In genomic region chr14:24150567-24150966, GRCh38 we compare ENCODE assay signal across 20 cellular contexts. TPM values are rescaled to one million over a fixed set of nuclear protein-coding genes. Genes with fewer than 3 reads are reported as not detected.
DNase-seq lines count a peak whose midpoint lies in the region; ATAC-seq, FAIRE-seq and TF ChIP-seq lines count a peak whose summit lies in the region.
"Had no signal": no experiment of that assay in that cellular context is flagged by ENCODE, and none has a peak within 500 bp of the region (broad histone marks: within the 10 kb centered on the region; RNA-seq: fewer than 3 reads in every experiment).

No MANE protein-coding gene starts in this region.

- no peaks in the 10 kb centered on the region for H3K27me3 Mint-ChIP-seq in activated CD4-positive, alpha-beta T cell treated with anti-CD3 and anti-CD28 coated beads, Interleukin-2, amount 10 ng/mL, durations not matched to agents 7 days and 5 days
- no peaks in the 10 kb centered on the region for H3K27me3 Mint-ChIP-seq in activated CD4-positive, alpha-beta T cell treated with anti-CD3 and anti-CD28 coated beads for 36 hours
- no peaks in the 10 kb centered on the region for H3K27me3 Mint-ChIP-seq in CD4-positive, alpha-beta memory T cell
- H3K27me3 Mint-ChIP-seq in astrocyte (ENCODE audit: low read depth, unreplicated experiment) (no peaks in the 10 kb centered on the region), neural crest cell (ENCODE audit: low read depth) (no peaks in the 10 kb centered on the region)

- POLR2A ChIA-PET in activated CD4-positive, alpha-beta T cell treated with anti-CD3 and anti-CD28 coated beads, Interleukin-2, amount 10 ng/mL, durations not matched to agents 7 days and 5 days (lab: Charles Lee), result interaction anchor here (0.5 kb wide), 1 partner anchor 9 kb away, joined by 4 read pairs; no protein-coding TSS in a partner anchor
- POLR2A ChIA-PET in activated CD4-positive, alpha-beta T cell treated with anti-CD3 and anti-CD28 coated beads for 36 hours (lab: Charles Lee), result no interaction called here
- POLR2A ChIA-PET in CD4-positive, alpha-beta memory T cell (lab: Charles Lee; ENCODE audit: partially characterized antibody), result interaction anchor here (0.5 to 9.5 kb wide), 10 partner anchors 8 to 66 kb away, joined by 4 to 162 read pairs (median 5); partner anchors contain the start of genes DCAF11, EMC9, IPO4 and IRF9

- DNase-seq in activated CD4-positive, alpha-beta T cell treated with anti-CD3 and anti-CD28 coated beads, Interleukin-2, amount 10 ng/mL, durations not matched to agents 7 days and 5 days, result no peak
- no peak for DNase-seq in activated CD4-positive, alpha-beta T cell treated with anti-CD3 and anti-CD28 coated beads for 36 hours
- DNase-seq in CD4-positive, alpha-beta memory T cell, result no peak
- DNase-seq in astrocyte (ENCODE audit: low read depth) (no peak), neural crest cell (ENCODE audit: low read depth, low spot score) (no peak), NCI-H128 (lab: John Stamatoyannopoulos, UW; ENCODE audit: unreplicated experiment) (no peak)
- DNase-seq: GDM1, HCEC 1CT, MV-4-11, NCI-H1417 treated with DMSO at 0.1 percent for 48 hours, NCI-H2029, NCI-H2171 treated with DMSO at 0.1 percent for 48 hours, NCI-H446 treated with DMSO at 0.1 percent for 48 hours, NCI-H748 treated with DMSO at 0.1 percent for 48 hours, RPMI8226 had no signal

- H3K36me3 ChIP-seq in CD4-positive, alpha-beta memory T cell (ENCODE audit: insufficient read depth, low read length), result peaks cover 43% of the 10 kb centered on the region
- peaks cover 38% of the 10 kb centered on the region for H3K36me3 ChIP-seq in astrocyte (ENCODE audit: insufficient read depth, low read length)

- H3K27ac Mint-ChIP-seq in activated CD4-positive, alpha-beta T cell treated with anti-CD3 and anti-CD28 coated beads, Interleukin-2, amount 10 ng/mL, durations not matched to agents 7 days and 5 days, result peak overlapping the region; percentile 66
- H3K27ac Mint-ChIP-seq in activated CD4-positive, alpha-beta T cell treated with anti-CD3 and anti-CD28 coated beads for 36 hours, result no peak overlapping the region
- peak overlapping the region in 6 of 7 donors; percentile 15 to 74 (median 40) for H3K27ac Mint-ChIP-seq in CD4-positive, alpha-beta memory T cell
- H3K27ac Mint-ChIP-seq in astrocyte (ENCODE audit: unreplicated experiment) (no peak overlapping the region), neural crest cell (ENCODE audit: unreplicated experiment) (no peak overlapping the region)

- H3K4me1 ChIP-seq in CD4-positive, alpha-beta memory T cell (ENCODE audit: insufficient read depth, low read length), result peaks cover 35% of the 10 kb centered on the region
- H3K4me1 ChIP-seq in astrocyte (ENCODE audit: insufficient read depth, low read length), result peaks cover 13% of the 10 kb centered on the region

- peaks cover 67% of the 10 kb centered on the region for H3K36me3 Mint-ChIP-seq in activated CD4-positive, alpha-beta T cell treated with anti-CD3 and anti-CD28 coated beads, Interleukin-2, amount 10 ng/mL, durations not matched to agents 7 days and 5 days (ENCODE audit: low read depth)
- peaks cover 59% of the 10 kb centered on the region for H3K36me3 Mint-ChIP-seq in activated CD4-positive, alpha-beta T cell treated with anti-CD3 and anti-CD28 coated beads for 36 hours (ENCODE audit: low read depth)
- H3K36me3 Mint-ChIP-seq in CD4-positive, alpha-beta memory T cell, result peaks cover 36 to 63% of the 10 kb centered on the region in 2 donors
- H3K36me3 Mint-ChIP-seq in astrocyte (ENCODE audit: low read depth, unreplicated experiment) (peaks cover 6% of the 10 kb centered on the region), neural crest cell (ENCODE audit: low read depth) (peaks cover 5% of the 10 kb centered on the region)

- no peak for FAIRE-seq in astrocyte (lab: Jason Lieb, UNC)
- FAIRE-seq: GM12878, K562 had no signal

- H3K4me2 ChIP-seq in astrocyte (ENCODE audit: low read length), result no peak overlapping the region

- no peaks in the 10 kb centered on the region for H3K9me3 Mint-ChIP-seq in activated CD4-positive, alpha-beta T cell treated with anti-CD3 and anti-CD28 coated beads, Interleukin-2, amount 10 ng/mL, durations not matched to agents 7 days and 5 days
- H3K9me3 Mint-ChIP-seq in activated CD4-positive, alpha-beta T cell treated with anti-CD3 and anti-CD28 coated beads for 36 hours (ENCODE audit: low read depth), result no peaks in the 10 kb centered on the region
- no peaks in the 10 kb centered on the region for H3K9me3 Mint-ChIP-seq in CD4-positive, alpha-beta memory T cell
- no peaks in the 10 kb centered on the region for H3K9me3 Mint-ChIP-seq in astrocyte (ENCODE audit: unreplicated experiment)
- no peaks in the 10 kb centered on the region for H3K9me3 Mint-ChIP-seq in neural crest cell

- CTCF ChIA-PET in activated CD4-positive, alpha-beta T cell treated with anti-CD3 and anti-CD28 coated beads, Interleukin-2, amount 10 ng/mL, durations not matched to agents 7 days and 5 days (lab: Charles Lee), result interaction anchor here (0.8 to 4.1 kb wide), 4 partner anchors 11 to 285 kb away, joined by 3 to 57 read pairs (median 3); partner anchors contain the start of gene IRF9
- CTCF ChIA-PET in activated CD4-positive, alpha-beta T cell treated with anti-CD3 and anti-CD28 coated beads for 36 hours (lab: Charles Lee), result interaction anchor here (0.5 to 2.7 kb wide), 4 partner anchors 10 to 81 kb away, joined by 3 to 21 read pairs (median 7); partner anchors contain the start of genes DCAF11, IRF9 and NRL
- CTCF ChIA-PET in CD4-positive, alpha-beta memory T cell (lab: Charles Lee; ENCODE audit: partially characterized antibody), result interaction anchor here (1.0 to 8.5 kb wide), 5 partner anchors 10 to 44 kb away, joined by 3 to 110 read pairs (median 5); partner anchors contain the start of genes IRF9 and PSME1

- no peak overlapping the region for H3K4me3 ChIP-seq in CD4-positive, alpha-beta memory T cell (ENCODE audit: low read length in 2 of 2)
- H3K4me3 ChIP-seq in astrocyte (ENCODE audit: insufficient read depth, low read depth, low read length), result no peak overlapping the region
- H3K4me3 ChIP-seq: BLaER1 treated with 17β-estradiol and CSF1 and Interleukin-3, amounts not matched to agents 10 nM and 100 nM; GM12878; K562 had no signal

- TF ChIP-seq CTCF in astrocyte (IDR thresholded peaks at IDR 0.05; ENCODE audit: insufficient read depth, low read depth, low read length) (no peak), neural crest cell (conservative IDR thresholded peaks at IDR 0.05) (no peak)

- peaks cover 36% of the 10 kb centered on the region for H4K20me1 ChIP-seq in astrocyte (ENCODE audit: insufficient read depth, low read length)

- no peaks in the 10 kb centered on the region for H3K9me3 ChIP-seq in CD4-positive, alpha-beta memory T cell (ENCODE audit: control insufficient read depth in 1 of 2, low read length in 2 of 2)
- H3K9me3 ChIP-seq in astrocyte (ENCODE audit: insufficient read depth, low read depth, low read length), result no peaks in the 10 kb centered on the region
- H3K9me3 ChIP-seq: BLaER1 treated with 17β-estradiol and CSF1 and Interleukin-3, amounts not matched to agents 10 nM and 100 nM had no signal

- no peak overlapping the region for H2AFZ ChIP-seq in astrocyte (ENCODE audit: low read depth, low read length)

- no peaks in the 10 kb centered on the region for H3K27me3 ChIP-seq in CD4-positive, alpha-beta memory T cell (ENCODE audit: insufficient read depth, low read length)
- H3K27me3 ChIP-seq in astrocyte (ENCODE audit: insufficient read depth, low read length), result no peaks in the 10 kb centered on the region
- H3K27me3 ChIP-seq: BLaER1 treated with 17β-estradiol and CSF1 and Interleukin-3, amounts not matched to agents 10 nM and 100 nM had no signal

- no peak overlapping the region for H3K27ac ChIP-seq in CD4-positive, alpha-beta memory T cell (ENCODE audit: low read depth, low read length)
- H3K27ac ChIP-seq in astrocyte (ENCODE audit: low read depth, low read length), result no peak overlapping the region
- H3K27ac ChIP-seq: BLaER1 treated with 17β-estradiol and CSF1 and Interleukin-3, amounts not matched to agents 10 nM and 100 nM had no signal

- no peak for ATAC-seq in activated CD4-positive, alpha-beta T cell treated with anti-CD3 and anti-CD28 coated beads for 36 hours
- ATAC-seq in GM18861 (IDR thresholded peaks at IDR 0.05; ENCODE audit: unreplicated experiment) (no peak), SK-N-SH treated with all-trans-retinoic acid at 6 μM for 48 hours (no peak)
- ATAC-seq: GM12878, K562 had no signal

- H3K4me3 Mint-ChIP-seq in activated CD4-positive, alpha-beta T cell treated with anti-CD3 and anti-CD28 coated beads, Interleukin-2, amount 10 ng/mL, durations not matched to agents 7 days and 5 days, result no peak overlapping the region
- H3K4me3 Mint-ChIP-seq in activated CD4-positive, alpha-beta T cell treated with anti-CD3 and anti-CD28 coated beads for 36 hours, result no peak overlapping the region
- peak overlapping the region in 4 of 8 donors; percentile 20 to 58 (median 48) for H3K4me3 Mint-ChIP-seq in CD4-positive, alpha-beta memory T cell
- peak overlapping the region; percentile 60 for H3K4me3 Mint-ChIP-seq in astrocyte (ENCODE audit: unreplicated experiment)
- peak overlapping the region; percentile 76 for H3K4me3 Mint-ChIP-seq in neural crest cell

- H3K9ac ChIP-seq in astrocyte (ENCODE audit: low read length), result no peak overlapping the region

- peaks cover 39% of the 10 kb centered on the region for H3K79me2 ChIP-seq in astrocyte (ENCODE audit: insufficient read depth, low read length)

- intact Hi-C loops in activated CD4-positive, alpha-beta T cell treated with anti-CD3 and anti-CD28 coated beads for 36 hours (cut with DNase I, micrococcal nuclease), result no loop called here
- intact Hi-C loops in CD4-positive, alpha-beta memory T cell (cut with micrococcal nuclease), result no loop called here

- peaks cover 46% of the 10 kb centered on the region for H3K4me1 Mint-ChIP-seq in activated CD4-positive, alpha-beta T cell treated with anti-CD3 and anti-CD28 coated beads, Interleukin-2, amount 10 ng/mL, durations not matched to agents 7 days and 5 days
- H3K4me1 Mint-ChIP-seq in activated CD4-positive, alpha-beta T cell treated with anti-CD3 and anti-CD28 coated beads for 36 hours, result peaks cover 27% of the 10 kb centered on the region
- peaks cover 23 to 50% (median 34%) of the 10 kb centered on the region in 4 donors for H3K4me1 Mint-ChIP-seq in CD4-positive, alpha-beta memory T cell
- H3K4me1 Mint-ChIP-seq in astrocyte (ENCODE audit: low read depth, unreplicated experiment) (peaks cover 7% of the 10 kb centered on the region), neural crest cell (peaks cover 21% of the 10 kb centered on the region)

RNA-seq across cellular contexts. Expression of gene RNF31, which starts 3.3 kb away (rescaled TPM):
- 100 to 1,000 TPM; 147 to 160 TPM for total RNA-seq in activated CD4-positive, alpha-beta T cell treated with anti-CD3 and anti-CD28 coated beads, Interleukin-2, amount 10 ng/mL, durations not matched to agents 7 days and 5 days
- total RNA-seq in activated CD4-positive, alpha-beta T cell treated with anti-CD3 and anti-CD28 coated beads for 36 hours, result 10 to 100 TPM; 73.7 to 98.4 TPM
- 100 to 1,000 TPM; 108 to 113 TPM for total RNA-seq in CD4-positive, alpha-beta memory T cell
- 10 to 100 TPM; 44.3 to 75.7 TPM for polyA plus RNA-seq in CD4-positive, alpha-beta memory T cell
- total RNA-seq in astrocyte (59.0 and 69.8 TPM in 2 replicates), neural crest cell (65.5 and 82.2 TPM in 2 replicates)

RNA-seq across cellular contexts. Expression of gene PSME2, which starts 4.2 kb away (rescaled TPM):
- 100 to 1,000 TPM; 644 to 698 TPM for total RNA-seq in activated CD4-positive, alpha-beta T cell treated with anti-CD3 and anti-CD28 coated beads, Interleukin-2, amount 10 ng/mL, durations not matched to agents 7 days and 5 days
- total RNA-seq in activated CD4-positive, alpha-beta T cell treated with anti-CD3 and anti-CD28 coated beads for 36 hours, result 100 to 1,000 TPM; 445 to 459 TPM
- 100 to 1,000 TPM; 143 to 150 TPM for total RNA-seq in CD4-positive, alpha-beta memory T cell
- 100 to 1,000 TPM; 511 to 815 TPM for polyA plus RNA-seq in CD4-positive, alpha-beta memory T cell
- total RNA-seq in astrocyte (173 TPM in 2 replicates), neural crest cell (125 and 131 TPM in 2 replicates)

RNA-seq across cellular contexts. Expression of gene EMC9, which starts 9.2 kb away (rescaled TPM):
- total RNA-seq in activated CD4-positive, alpha-beta T cell treated with anti-CD3 and anti-CD28 coated beads, Interleukin-2, amount 10 ng/mL, durations not matched to agents 7 days and 5 days, result 10 to 100 TPM; 37.1 to 41.0 TPM
- total RNA-seq in activated CD4-positive, alpha-beta T cell treated with anti-CD3 and anti-CD28 coated beads for 36 hours, result 10 to 100 TPM; 36.9 to 46.7 TPM
- total RNA-seq in CD4-positive, alpha-beta memory T cell, result 10 to 100 TPM; 33.0 to 33.9 TPM
- polyA plus RNA-seq in CD4-positive, alpha-beta memory T cell, result 10 to 100 TPM; 11.4 to 13.6 TPM
- total RNA-seq in astrocyte, result 16.7 and 18.5 TPM in 2 replicates
- total RNA-seq in neural crest cell, result 28.3 and 30.3 TPM in 2 replicates

RNA-seq across cellular contexts. Expression of gene IRF9, which starts 10.5 kb away (rescaled TPM):
- total RNA-seq in activated CD4-positive, alpha-beta T cell treated with anti-CD3 and anti-CD28 coated beads, Interleukin-2, amount 10 ng/mL, durations not matched to agents 7 days and 5 days, result 100 to 1,000 TPM; 285 to 286 TPM
- total RNA-seq in activated CD4-positive, alpha-beta T cell treated with anti-CD3 and anti-CD28 coated beads for 36 hours, result 100 to 1,000 TPM; 172 to 209 TPM
- 100 to 1,000 TPM; 154 to 157 TPM for total RNA-seq in CD4-positive, alpha-beta memory T cell
- 100 to 1,000 TPM in 1 of 2 donors, 10 to 100 TPM in 1; 59.3 to 121 TPM for polyA plus RNA-seq in CD4-positive, alpha-beta memory T cell
- total RNA-seq in astrocyte (76.0 and 89.4 TPM in 2 replicates), neural crest cell (22.9 and 23.0 TPM in 2 replicates)

RNA-seq across cellular contexts. Expression of gene PSME1, which starts 14.6 kb away (rescaled TPM):
- 100 to 1,000 TPM; 498 to 547 TPM for total RNA-seq in activated CD4-positive, alpha-beta T cell treated with anti-CD3 and anti-CD28 coated beads, Interleukin-2, amount 10 ng/mL, durations not matched to agents 7 days and 5 days
- 100 to 1,000 TPM; 414 to 418 TPM for total RNA-seq in activated CD4-positive, alpha-beta T cell treated with anti-CD3 and anti-CD28 coated beads for 36 hours
- 100 to 1,000 TPM; 257 to 273 TPM for total RNA-seq in CD4-positive, alpha-beta memory T cell
- 1,000 to 10,000 TPM in 1 of 2 donors, 100 to 1,000 TPM in 1; 976 to 1,008 TPM for polyA plus RNA-seq in CD4-positive, alpha-beta memory T cell
- total RNA-seq in astrocyte (116 and 122 TPM in 2 replicates), neural crest cell (81.4 and 88.5 TPM in 2 replicates)

Comparison
In these comparisons a context has a peak if more than half of its experiments do, and no peak if none do; other contexts are left out.
1. H3K27ac Mint-ChIP-seq: peak in activated CD4-positive, alpha-beta T cell treated with anti-CD3 and anti-CD28 coated beads, Interleukin-2, amount 10 ng/mL, durations not matched to agents 7 days and 5 days (single experiment) and CD4-positive, alpha-beta memory T cell (6 of 7); none in activated CD4-positive, alpha-beta T cell treated with anti-CD3 and anti-CD28 coated beads for 36 hours (single experiment), astrocyte (single experiment) and neural crest cell (single experiment).
2. H3K4me3 Mint-ChIP-seq: peak in astrocyte (single experiment) and neural crest cell (single experiment); none in activated CD4-positive, alpha-beta T cell treated with anti-CD3 and anti-CD28 coated beads, Interleukin-2, amount 10 ng/mL, durations not matched to agents 7 days and 5 days (single experiment) and activated CD4-positive, alpha-beta T cell treated with anti-CD3 and anti-CD28 coated beads for 36 hours (single experiment).